Comparison of ENCODE assay signal across 8 cellular contexts in genomic region chr19:49513746-49514118, GRCh38. TPM values are rescaled to one million over a fixed set of nuclear protein-coding genes. Genes with fewer than 3 reads are reported as not detected.
A peak's percentile ranks its signal among the peaks of the same experiment; 100 is the strongest.
DNase-seq lines count a peak whose midpoint lies in the region; ATAC-seq, FAIRE-seq and TF ChIP-seq lines count a peak whose summit lies in the region.

No MANE protein-coding gene starts in this region.

- H3K9me2 ChIP-seq in DOHH2 (replicated peaks; ENCODE audit: control insufficient read depth, low read length) (no peaks in the 10 kb centered on the region), PC-3 (replicated peaks; ENCODE audit: low read length) (no peaks in the 10 kb centered on the region)

- intact Hi-C loops in PC-3 (cut with micrococcal nuclease) = loop anchor here (1.0 kb wide), 1 partner anchor 20 kb away; no protein-coding TSS in a partner anchor

- H3K4me1 ChIP-seq in DOHH2 (ENCODE audit: control insufficient read depth, low read length) (peaks cover 31% of the 10 kb centered on the region), PC-3 (ENCODE audit: insufficient read depth, low read length) (peaks cover 11% of the 10 kb centered on the region), fibroblast of lung (ENCODE audit: control insufficient read depth, extremely low read depth, insufficient read depth, low read length) (peaks cover 5% of the 10 kb centered on the region)

- H3K27me3 Mint-ChIP-seq in progenitor cell of endocrine pancreas = no peaks in the 10 kb centered on the region

- H4K20me1 ChIP-seq in DOHH2 (ENCODE audit: control insufficient read depth, insufficient read depth, low read depth, low read length) (no peaks in the 10 kb centered on the region), PC-3 (ENCODE audit: low read length) (no peaks in the 10 kb centered on the region), fibroblast of lung (ENCODE audit: control insufficient read depth, extremely low read depth, insufficient read depth, low read length) (no peaks in the 10 kb centered on the region)

- POLR2A ChIA-PET in PC-3 (lab: Charles Lee; ENCODE audit: unreplicated experiment) = no interaction called here

- H3K79me2 ChIP-seq in DOHH2 (ENCODE audit: control insufficient read depth, low read length) (no peaks in the 10 kb centered on the region), PC-3 (ENCODE audit: low read length) (no peaks in the 10 kb centered on the region), fibroblast of lung (ENCODE audit: control insufficient read depth, insufficient read depth, low read length) (no peaks in the 10 kb centered on the region)

- peak overlapping the region; percentile 100 for H2AFZ ChIP-seq in PC-3 (ENCODE audit: low read length)
- no peak overlapping the region for H2AFZ ChIP-seq in fibroblast of lung (ENCODE audit: low read length)

- H3K4me3 ChIP-seq in DOHH2 (ENCODE audit: low read length) (peak overlapping the region; percentile 83), PC-3 (ENCODE audit: low read length) (peak overlapping the region; percentile 97), fibroblast of lung (replicated peaks in 1 of 4; ENCODE audit: control extremely low read depth in 1 of 4, insufficient read depth in 1 of 4, low read depth in 3 of 4, low read length in 4 of 4) (peak overlapping the region in 2 of 4 experiments; percentile 64 to 78)

- no peaks in the 10 kb centered on the region for H3K9me3 Mint-ChIP-seq in progenitor cell of endocrine pancreas (ENCODE audit: low read depth)

- TF ChIP-seq CTCF in DOHH2 (IDR thresholded peaks at IDR 0.05; ENCODE audit: low read depth, low read length, poor library complexity, severe bottlenecking) = no peak
- no peak for TF ChIP-seq CTCF in PC-3 (conservative IDR thresholded peaks at IDR 0.05; ENCODE audit: low read depth, low read length)
- TF ChIP-seq CTCF in fibroblast of lung (conservative IDR thresholded peaks at IDR 0.05 in 1 of 2, IDR thresholded peaks at IDR 0.05 in 1 of 2; ENCODE audit: low read depth in 1 of 2, low read length in 2 of 2) = no peak
- no peak for TF ChIP-seq CTCF in progenitor cell of endocrine pancreas (IDR thresholded peaks at IDR 0.05; ENCODE audit: unreplicated experiment)
- TF ChIP-seq CTCF in D721Med (IDR thresholded peaks at IDR 0.05; ENCODE audit: insufficient read depth, missing control alignments) = no peak

- peaks cover 11% of the 10 kb centered on the region; the same call in 1 of the 2 replicates for H3K27me3 ChIP-seq in DOHH2 (ENCODE audit: control insufficient read depth, low read length)
- no peaks in the 10 kb centered on the region for H3K27me3 ChIP-seq in PC-3 (ENCODE audit: low read length)
- H3K27me3 ChIP-seq in fibroblast of lung (ENCODE audit: control insufficient read depth, insufficient read depth, low read length) = no peaks in the 10 kb centered on the region

- H3K27ac ChIP-seq in DOHH2 (ENCODE audit: low read depth, low read length) (no peak overlapping the region), PC-3 (ENCODE audit: low read length) (no peak overlapping the region), fibroblast of lung (ENCODE audit: insufficient read depth, low read length) (no peak overlapping the region)

- peak overlapping the region; percentile 82 for H3K4me3 Mint-ChIP-seq in progenitor cell of endocrine pancreas (ENCODE audit: low read depth)

- peak; percentile 21 for ATAC-seq in PC-3

- H3K9ac ChIP-seq in PC-3 (ENCODE audit: low read length) = peak overlapping the region; percentile 71
- H3K9ac ChIP-seq in fibroblast of lung (ENCODE audit: insufficient read depth, low read length) = no peak overlapping the region

- TSS peak; percentile 67 for BruUV-seq in PC-3 (replicated peaks; lab: Mats Ljungman, UMichigan)

- H3K36me3 Mint-ChIP-seq in progenitor cell of endocrine pancreas (ENCODE audit: insufficient read depth) = peaks cover 7% of the 10 kb centered on the region

- H3K4me2 ChIP-seq in DOHH2 (ENCODE audit: low read length) = peak overlapping the region; percentile 98
- peak overlapping the region; percentile 99 for H3K4me2 ChIP-seq in PC-3 (ENCODE audit: low read length)
- H3K4me2 ChIP-seq in fibroblast of lung (ENCODE audit: extremely low read depth, insufficient read depth, low read length) = peak overlapping the region; percentile 67

- H3K9me3 ChIP-seq in DOHH2 (ENCODE audit: control insufficient read depth, insufficient read depth, low read length) (no peaks in the 10 kb centered on the region), PC-3 (ENCODE audit: low read length) (no peaks in the 10 kb centered on the region), fibroblast of lung (ENCODE audit: control insufficient read depth, insufficient read depth, low read depth, low read length) (no peaks in the 10 kb centered on the region)

- H3F3A ChIP-seq in DOHH2 (ENCODE audit: control insufficient read depth, insufficient read depth) = peaks cover 10% of the 10 kb centered on the region
- H3F3A ChIP-seq in PC-3 (ENCODE audit: low read length, unreplicated experiment) = no peaks in the 10 kb centered on the region

- no peak for FAIRE-seq in D721Med (lab: Jason Lieb, UNC)

- no peaks in the 10 kb centered on the region for H3K36me3 ChIP-seq in DOHH2 (ENCODE audit: control insufficient read depth, low read length)
- no peaks in the 10 kb centered on the region for H3K36me3 ChIP-seq in PC-3 (ENCODE audit: low read depth, low read length)
- H3K36me3 ChIP-seq in fibroblast of lung (ENCODE audit: control insufficient read depth, insufficient read depth, low read length) = no peaks in the 10 kb centered on the region

- DNase-seq in PC-3 (no peak), fibroblast of lung (ENCODE audit: low read depth in 2 of 2) (no peak), progenitor cell of endocrine pancreas (ENCODE audit: low spot score, unreplicated experiment) (no peak), NCI-H774 (lab: John Stamatoyannopoulos, UW) (no peak), DMS153 (lab: John Stamatoyannopoulos, UW) (no peak), D721Med (ENCODE audit: insufficient read length, low spot score) (no peak)
- DNase-seq in activated CD4-positive, CD25-positive, alpha-beta regulatory T cell treated with anti-CD3 and anti-CD28 coated beads, Interleukin-2, amount 50 U/mL, for 72 hours = no peak

- peaks cover 28% of the 10 kb centered on the region for H3K4me1 Mint-ChIP-seq in progenitor cell of endocrine pancreas (ENCODE audit: low read depth)

- CTCF ChIA-PET in PC-3 (lab: Charles Lee) = interaction anchor here (0.7 to 1.2 kb wide), 2 partner anchors 33 to 212 kb away, joined by 3 to 6 read pairs; no protein-coding TSS in a partner anchor

- peak overlapping the region; percentile 67 for H3K27ac Mint-ChIP-seq in progenitor cell of endocrine pancreas

RNA-seq across cellular contexts. Expression of gene FCGRT, which starts 1.3 kb away (rescaled TPM):
- total RNA-seq in PC-3 (2014; rRNA removed) = 46.3 and 46.7 TPM in 2 replicates
- total RNA-seq in fibroblast of lung = 59.0 and 90.1 TPM in 2 replicates
- polyA plus RNA-seq in fibroblast of lung = 30.9 and 31.4 TPM in 2 replicates
- polyA plus RNA-seq in fibroblast of lung (2012) = 65.9 and 69.0 TPM in 2 replicates
- 33.5 and 47.4 TPM in 2 replicates for polyA minus RNA-seq in fibroblast of lung (ENCODE audit: low replicate concordance)
- 153 and 169 TPM in 2 replicates for total RNA-seq in progenitor cell of endocrine pancreas

RNA-seq across cellular contexts. Expression of gene RCN3, which starts 14.1 kb away (rescaled TPM):
- total RNA-seq in PC-3 (2014; rRNA removed) (33.7 and 70.4 TPM in 2 replicates), fibroblast of lung (87.8 and 162 TPM in 2 replicates), progenitor cell of endocrine pancreas (43.4 and 58.0 TPM in 2 replicates)
- 18.8 and 19.8 TPM in 2 replicates for polyA plus RNA-seq in fibroblast of lung
- polyA plus RNA-seq in fibroblast of lung (2012) = 132 and 137 TPM in 2 replicates
- 29.8 and 42.2 TPM in 2 replicates for polyA minus RNA-seq in fibroblast of lung (ENCODE audit: low replicate concordance)

RNA-seq across cellular contexts. Expression of gene RPS11, which starts 17.5 kb away (rescaled TPM):
- total RNA-seq in PC-3 (2014; rRNA removed) = 3,913 and 5,174 TPM in 2 replicates
- 2,501 and 4,026 TPM in 2 replicates for total RNA-seq in fibroblast of lung
- polyA plus RNA-seq in fibroblast of lung = 3,448 and 3,634 TPM in 2 replicates
- polyA plus RNA-seq in fibroblast of lung (2012) = 2,802 and 3,250 TPM in 2 replicates
- 1,573 and 1,579 TPM in 2 replicates for polyA minus RNA-seq in fibroblast of lung (ENCODE audit: low replicate concordance)
- total RNA-seq in progenitor cell of endocrine pancreas = 2,272 and 2,377 TPM in 2 replicates

RNA-seq across cellular contexts. Expression of gene RPL13A, which starts 26.3 kb away (rescaled TPM):
- total RNA-seq in PC-3 (2014; rRNA removed) (3,023 and 3,169 TPM in 2 replicates), fibroblast of lung (3,385 and 5,250 TPM in 2 replicates), progenitor cell of endocrine pancreas (2,665 and 2,783 TPM in 2 replicates)
- polyA plus RNA-seq in fibroblast of lung = 1,345 and 1,418 TPM in 2 replicates
- polyA plus RNA-seq in fibroblast of lung (2012) = 3,489 and 4,000 TPM in 2 replicates
- 3,123 and 3,213 TPM in 2 replicates for polyA minus RNA-seq in fibroblast of lung (ENCODE audit: low replicate concordance)

RNA-seq across cellular contexts. Expression of gene FLT3LG, which starts 39.7 kb away (rescaled TPM):
- total RNA-seq in PC-3 (2014; rRNA removed) (0.18 and 2.8 TPM in 2 replicates), fibroblast of lung (3.3 and 4.5 TPM in 2 replicates), progenitor cell of endocrine pancreas (0.96 and 1.1 TPM in 2 replicates)
- polyA plus RNA-seq in fibroblast of lung = 4.3 and 4.4 TPM in 2 replicates
- polyA plus RNA-seq in fibroblast of lung (2012) = 20.5 and 20.8 TPM in 2 replicates
- polyA minus RNA-seq in fibroblast of lung (ENCODE audit: low replicate concordance) = 7.2 and 15.7 TPM in 2 replicates
